9 cellular contexts compared by ENCODE assay signal in the genomic region with DNA sequence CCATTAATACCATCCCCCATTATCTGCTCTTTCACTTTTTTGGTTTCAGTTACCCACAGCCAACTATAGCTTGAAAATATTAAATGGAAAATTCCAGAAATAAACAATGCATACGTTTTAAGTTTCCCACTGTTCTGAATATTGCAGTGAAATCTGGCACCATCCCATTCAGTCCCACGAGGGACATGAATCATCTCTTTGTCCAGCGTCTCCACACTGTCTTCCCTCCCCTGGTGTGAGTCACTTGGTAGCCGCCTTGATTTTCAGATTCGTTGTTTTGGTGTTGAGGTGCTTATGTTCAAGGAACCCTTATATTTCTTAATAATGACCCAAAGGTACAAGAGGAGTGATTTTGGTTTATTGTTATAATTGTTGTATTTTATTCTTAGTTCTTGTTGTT.
DNase-seq lines count a peak whose midpoint lies in the region; ATAC-seq and TF ChIP-seq lines count a peak whose summit lies in the region.
"Had no signal": no experiment of that assay in that cellular context is flagged by ENCODE, and none has a peak within 500 bp of the region (broad histone marks: within the 10 kb centered on the region; RNA-seq: fewer than 3 reads in every experiment).

No MANE protein-coding gene starts in this region.

- DNase-seq in AG09309 (ENCODE audit: low read depth), result peak; percentile 50
- peak; percentile 79 for DNase-seq in NCI-H226
- DNase-seq in epithelial cell of esophagus (ENCODE audit: low read depth), result peak; percentile 90
- DNase-seq in myocyte (ENCODE audit: low read depth), result peak; percentile 95
- DNase-seq in mesenteric fat pad (ENCODE audit: low spot score), result no peak
- no peak for DNase-seq in NCI-H82 (lab: John Stamatoyannopoulos, UW)
- DNase-seq: NCI-H510A had no signal

- ATAC-seq in GM18861 (IDR thresholded peaks at IDR 0.05; ENCODE audit: unreplicated experiment), result no peak
- ATAC-seq in HG03469 (IDR thresholded peaks at IDR 0.05; ENCODE audit: unreplicated experiment), result no peak

- H3K4me3 ChIP-seq in AG09309 (ENCODE audit: control insufficient read depth, low read depth, low read length) (no peak overlapping the region), epithelial cell of esophagus (ENCODE audit: low read length) (no peak overlapping the region)

- TF ChIP-seq CTCF in AG09309 (IDR thresholded peaks at IDR 0.05; ENCODE audit: control insufficient read depth, insufficient read depth, low read depth, low read length, missing control alignments), result no peak
- no peak for TF ChIP-seq CTCF in epithelial cell of esophagus (IDR thresholded peaks at IDR 0.05; ENCODE audit: insufficient read depth, low read depth, low read length, missing control alignments)

Comparison
In these comparisons a context has a peak if more than half of its experiments do, and no peak if none do; other contexts are left out.
1. DNase-seq: peak in AG09309 (single experiment), NCI-H226 (single experiment), epithelial cell of esophagus (single experiment) and myocyte (single experiment); none in mesenteric fat pad (single experiment) and NCI-H82 (single experiment).